In the genomic region with DNA sequence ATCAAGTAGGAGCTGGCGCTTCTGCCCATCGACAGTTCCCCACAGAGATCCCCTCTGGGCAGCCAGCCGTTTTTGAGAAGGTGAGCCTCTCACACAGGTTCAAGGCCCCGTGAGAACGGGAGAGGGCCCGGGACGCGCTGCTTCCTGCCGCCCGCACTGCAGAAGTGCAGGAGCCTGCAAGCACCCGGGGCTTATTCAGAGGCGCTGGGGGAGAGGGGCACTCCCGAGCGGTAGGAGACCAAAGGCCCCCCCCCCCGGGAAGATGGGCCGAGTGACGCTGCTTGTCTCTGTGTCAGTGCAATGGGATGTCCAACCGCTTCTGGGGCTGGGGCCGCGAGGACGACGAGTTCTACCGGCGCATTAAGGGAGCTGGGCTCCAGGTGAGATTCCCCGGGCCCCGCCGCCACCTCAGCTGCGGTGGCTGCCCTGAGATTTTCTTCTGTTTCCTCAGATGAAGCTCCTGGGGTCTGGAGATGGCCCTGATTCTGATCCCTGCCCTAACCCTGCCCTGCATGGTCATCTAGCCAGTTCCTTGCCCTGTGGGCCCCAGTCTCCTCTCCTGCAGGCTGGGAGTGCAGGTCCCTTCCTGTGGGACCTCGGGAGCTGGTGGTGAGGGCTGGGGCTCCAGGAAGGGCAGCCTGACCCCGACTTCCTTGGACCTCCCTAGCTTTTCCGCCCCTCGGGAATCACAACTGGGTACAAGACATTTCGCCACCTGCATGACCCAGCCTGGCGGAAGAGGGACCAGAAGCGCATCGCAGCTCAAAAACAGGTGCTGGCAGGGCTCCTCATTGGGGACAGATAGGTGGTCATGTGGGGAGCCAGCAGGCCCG, we compare ENCODE assay signal across 16 cellular contexts. TPM values are rescaled to one million over a fixed set of nuclear protein-coding genes. Genes with fewer than 3 reads are reported as not detected.
A peak's percentile ranks its signal among the peaks of the same experiment; 100 is the strongest.
DNase-seq lines count a peak whose midpoint lies in the region; ATAC-seq, FAIRE-seq and TF ChIP-seq lines count a peak whose summit lies in the region.
"Had no signal": no experiment of that assay in that cellular context is flagged by ENCODE, and none has a peak within 500 bp of the region (broad histone marks: within the 10 kb centered on the region; RNA-seq: fewer than 3 reads in every experiment).

No MANE protein-coding gene starts in this region.

- no peak for TF ChIP-seq POLR2A in esophagus muscularis mucosa (IDR thresholded peaks at IDR 0.05; ENCODE audit: low read depth)
- TF ChIP-seq POLR2A in HepG2 (IDR thresholded peaks at IDR 0.05; ENCODE audit: insufficient read depth in 1 of 2, low read depth in 2 of 2, low read length in 2 of 2): no peak

- no peaks in the 10 kb centered on the region for H4K20me1 ChIP-seq in GM23338 (replicated peaks; ENCODE audit: insufficient read depth)
- H4K20me1 ChIP-seq in HepG2 (ENCODE audit: insufficient read depth, low read length): no peaks in the 10 kb centered on the region

- H3K9me2 ChIP-seq in GM23338 (ENCODE audit: insufficient read depth): no peaks in the 10 kb centered on the region

- peaks cover 9% of the 10 kb centered on the region for H3K4me1 ChIP-seq in GM23338 (ENCODE audit: insufficient read depth)
- peaks cover 4 to 15% (median 12%) of the 10 kb centered on the region in 4 donors for H3K4me1 ChIP-seq in esophagus muscularis mucosa
- peaks cover 9% of the 10 kb centered on the region for H3K4me1 ChIP-seq in HepG2 (ENCODE audit: insufficient read depth, low read length)

- H3K27ac Mint-ChIP-seq in activated CD4-positive, alpha-beta T cell treated with anti-CD3 and anti-CD28 coated beads, Interleukin-2, amount 10 ng/mL, durations not matched to agents 24 days and 14 days: no peak overlapping the region
- H3K27ac Mint-ChIP-seq in GM23338: peak overlapping the region; percentile 74; the same call in 1 of the 2 replicates
- H3K27ac Mint-ChIP-seq in osteocyte (ENCODE audit: unreplicated experiment): no peak overlapping the region
- H3K27ac Mint-ChIP-seq: HFFc6 had no signal

- no peaks in the 10 kb centered on the region for H3K27me3 Mint-ChIP-seq in activated CD4-positive, alpha-beta T cell treated with anti-CD3 and anti-CD28 coated beads, Interleukin-2, amount 10 ng/mL, durations not matched to agents 24 days and 14 days
- H3K27me3 Mint-ChIP-seq in GM23338 (ENCODE audit: insufficient read depth, low read depth, poor library complexity) (peaks cover 21% of the 10 kb centered on the region), osteocyte (ENCODE audit: unreplicated experiment) (no peaks in the 10 kb centered on the region)

- no peak overlapping the region for H3K4me3 Mint-ChIP-seq in activated CD4-positive, alpha-beta T cell treated with anti-CD3 and anti-CD28 coated beads, Interleukin-2, amount 10 ng/mL, durations not matched to agents 24 days and 14 days
- peak overlapping the region; percentile 44; the same call in 1 of the 3 replicates for H3K4me3 Mint-ChIP-seq in GM23338
- H3K4me3 Mint-ChIP-seq in osteocyte (ENCODE audit: unreplicated experiment): no peak overlapping the region
- H3K4me3 Mint-ChIP-seq: HFFc6 had no signal

- intact Hi-C loops in activated CD4-positive, alpha-beta T cell treated with anti-CD3 and anti-CD28 coated beads, Interleukin-2, amount 10 ng/mL, durations not matched to agents 24 days and 14 days (cut with micrococcal nuclease): no loop called here
- intact Hi-C loops in esophagus muscularis mucosa (cut with DNase I) (loop anchor here (10.0 kb wide), 1 partner anchor 546 kb away; a partner anchor contains a TSS), HepG2 (cut with micrococcal nuclease; ENCODE audit: unreplicated experiment) (no loop called here)

- H3K36me3 ChIP-seq in GM23338 (ENCODE audit: insufficient read depth): no peaks in the 10 kb centered on the region
- peaks cover 0 to 42% (median 21%) of the 10 kb centered on the region in 4 donors for H3K36me3 ChIP-seq in esophagus muscularis mucosa
- H3K36me3 ChIP-seq in HepG2 (replicated peaks in 1 of 2; ENCODE audit: control insufficient read depth in 1 of 2, insufficient read depth in 2 of 2, low read length in 2 of 2): no peaks in the 10 kb centered on the region; a peak in 2 of 5 replicates

- H3K4me3 ChIP-seq in GM23338 (no peak overlapping the region), esophagus muscularis mucosa (no peak overlapping the region), HepG2 (replicated peaks in 1 of 3; ENCODE audit: insufficient read depth in 1 of 3, low read depth in 2 of 3, low read length in 3 of 3) (no peak overlapping the region)
- H3K4me3 ChIP-seq: GM23248, MG63 had no signal

- no TSS peak for BruUV-seq in HepG2 (replicated peaks; lab: Mats Ljungman, UMichigan)

- DNase-seq in activated CD4-positive, alpha-beta T cell treated with anti-CD3 and anti-CD28 coated beads, Interleukin-2, amount 10 ng/mL, durations not matched to agents 24 days and 14 days: peak; percentile 51
- DNase-seq in activated CD4-positive, alpha-beta T cell treated with anti-CD3 and anti-CD28 coated beads for 1 hour: no peak
- no peak for DNase-seq in GM23338 (ENCODE audit: low spot score)
- peak; percentile 90 for DNase-seq in esophagus muscularis mucosa (ENCODE audit: extremely low spot score)
- DNase-seq in osteocyte (ENCODE audit: extremely low spot score, unreplicated experiment): peak; percentile 77
- no peak for DNase-seq in amygdala (lab: John Stamatoyannopoulos, UW)
- no peak for DNase-seq in HepG2 (ENCODE audit: low spot score)
- DNase-seq in SKM-1 (lab: John Stamatoyannopoulos, UW; ENCODE audit: unreplicated experiment): no peak
- DNase-seq: DMS 273 treated with DMSO at 0.1 percent for 48 hours, GM23248, HFFc6, MG63, NCI-H1092, NCI-H1694 treated with DMSO at 0.1 percent for 48 hours, NCI-H226 had no signal

- H3K9me3 Mint-ChIP-seq in activated CD4-positive, alpha-beta T cell treated with anti-CD3 and anti-CD28 coated beads, Interleukin-2, amount 10 ng/mL, durations not matched to agents 24 days and 14 days: no peaks in the 10 kb centered on the region
- H3K9me3 Mint-ChIP-seq in GM23338 (peaks cover 2% of the 10 kb centered on the region; the same call in 1 of the 3 replicates), osteocyte (ENCODE audit: unreplicated experiment) (no peaks in the 10 kb centered on the region)
- H3K9me3 Mint-ChIP-seq: HFFc6 had no signal

- H3K9me3 ChIP-seq in esophagus muscularis mucosa (no peaks in the 10 kb centered on the region), HepG2 (ENCODE audit: low read length) (no peaks in the 10 kb centered on the region)
- H3K9me3 ChIP-seq: MG63 had no signal

- H2AFZ ChIP-seq in GM23338: no peak overlapping the region
- no peak overlapping the region for H2AFZ ChIP-seq in HepG2 (ENCODE audit: low read length)
- H2AFZ ChIP-seq: GM23248 had no signal

- H3F3A ChIP-seq in GM23338 (replicated peaks; ENCODE audit: low read depth): no peaks in the 10 kb centered on the region

- in situ Hi-C loops in HepG2 (cut with HindIII; ENCODE audit: extremely low pct_ligation_motif_present, low pct_unique_long_range_greater_than_20kb): loop anchor here (25.0 kb wide), 1 partner anchor 454 kb away; no protein-coding TSS in a partner anchor

- peaks cover 2% of the 10 kb centered on the region for H3K4me1 Mint-ChIP-seq in activated CD4-positive, alpha-beta T cell treated with anti-CD3 and anti-CD28 coated beads, Interleukin-2, amount 10 ng/mL, durations not matched to agents 24 days and 14 days
- H3K4me1 Mint-ChIP-seq in GM23338 (peaks cover 22% of the 10 kb centered on the region), osteocyte (ENCODE audit: unreplicated experiment) (peaks cover 13% of the 10 kb centered on the region)

- H3K79me2 ChIP-seq in GM23338 (replicated peaks; ENCODE audit: insufficient read depth) (no peaks in the 10 kb centered on the region), HepG2 (ENCODE audit: insufficient read depth, low read length) (no peaks in the 10 kb centered on the region)

- no peak for FAIRE-seq in HepG2 (lab: Jason Lieb, UNC)
- FAIRE-seq: GM12892 had no signal

- no peaks in the 10 kb centered on the region for H3K27me3 ChIP-seq in GM23338 (ENCODE audit: insufficient read depth)
- no peaks in the 10 kb centered on the region for H3K27me3 ChIP-seq in esophagus muscularis mucosa
- no peaks in the 10 kb centered on the region for H3K27me3 ChIP-seq in HepG2 (ENCODE audit: control insufficient read depth in 1 of 2, insufficient read depth in 2 of 2, low read length in 2 of 2)
- H3K27me3 ChIP-seq: MG63 had no signal

- CTCF ChIA-PET in HepG2 (lab: Yijun Ruan, JAX; ENCODE audit: low intra/inter-chr PET ratio, low total read pairs): no interaction called here

- TF ChIP-seq RAD21 in HepG2 (CRISPR knock-in tag; IDR thresholded peaks at IDR 0.05): no peak

- H3K9ac ChIP-seq in HepG2 (ENCODE audit: insufficient read depth, low read depth, low read length): no peak overlapping the region
- H3K9ac ChIP-seq: GM23248 had no signal

- H3K4me2 ChIP-seq in GM23338 (no peak overlapping the region; the same call in 1 of the 2 replicates), HepG2 (ENCODE audit: low read depth, low read length) (no peak overlapping the region)

- H3K36me3 Mint-ChIP-seq in activated CD4-positive, alpha-beta T cell treated with anti-CD3 and anti-CD28 coated beads, Interleukin-2, amount 10 ng/mL, durations not matched to agents 24 days and 14 days (ENCODE audit: low read depth): peaks cover 10% of the 10 kb centered on the region
- H3K36me3 Mint-ChIP-seq in GM23338 (ENCODE audit: low read depth) (peaks cover 5% of the 10 kb centered on the region; the same call in 1 of the 3 replicates), osteocyte (ENCODE audit: unreplicated experiment) (peaks cover 8% of the 10 kb centered on the region)

- 91% methylated on average over 33 of the region's 37 CpGs for WGBS in esophagus muscularis mucosa
- whole genome bisulfite sequencing in HepG2 (ENCODE audit: low lambda C conversion rate): 94% methylated on average over 15 of the region's 37 CpGs

- TF ChIP-seq EP300 in esophagus muscularis mucosa (IDR thresholded peaks at IDR 0.05) (no peak), HepG2 (IDR thresholded peaks at IDR 0.05; ENCODE audit: low read depth in 2 of 2, low read length in 2 of 2) (no peak), HepG2 (CRISPR knock-in tag; IDR thresholded peaks at IDR 0.05; ENCODE audit: borderline replicate concordance) (no peak)

- H3K27ac ChIP-seq in GM23338 (ENCODE audit: low read depth): peak overlapping the region; percentile 70; the same call in 1 of the 2 replicates
- no peak overlapping the region for H3K27ac ChIP-seq in esophagus muscularis mucosa (replicated peaks in 1 of 4)
- no peak overlapping the region for H3K27ac ChIP-seq in HepG2 (ENCODE audit: extremely low read length, insufficient read depth, low read length)
- H3K27ac ChIP-seq: GM23248 had no signal

- POLR2A ChIA-PET in HepG2 (lab: Yijun Ruan, JAX): interaction anchor here (1.2 to 1.9 kb wide), 2 partner anchors 8 to 16 kb away, joined by 3 to 6 read pairs; a partner anchor contains a TSS

- TF ChIP-seq CTCF in GM23338 (conservative IDR thresholded peaks at IDR 0.05; ENCODE audit: low read depth in 2 of 2) (no peak), esophagus muscularis mucosa (IDR thresholded peaks at IDR 0.05) (no peak), osteocyte (IDR thresholded peaks at IDR 0.05) (no peak), HepG2 (CRISPR knock-in tag; IDR thresholded peaks at IDR 0.05) (no peak)

- ATAC-seq in GM23338 (no peak), HepG2 (no peak)

RNA-seq across cellular contexts. Expression of a gene that starts 8.5 kb away (rescaled TPM):
- total RNA-seq in activated CD4-positive, alpha-beta T cell treated with anti-CD3 and anti-CD28 coated beads, Interleukin-2, amount 10 ng/mL, durations not matched to agents 24 days and 14 days: 26.5 and 27.7 TPM in 2 replicates
- total RNA-seq in GM23338 (2014; rRNA removed; shearing (Covaris generic)): 17.6 and 23.3 TPM in 2 replicates
- polyA plus RNA-seq in GM23338 (2016; fragmentation: Nextera tagmentation; extraction: Ambion mirVana): 10.0 and 10.4 TPM in 2 replicates
- total RNA-seq in esophagus muscularis mucosa: 10 to 100 TPM; 14.3 to 17.9 (median 16.9) TPM
- 34.9 and 36.0 TPM in 2 replicates for total RNA-seq in osteocyte
- 12.7 and 20.5 TPM in 2 replicates for total RNA-seq in HepG2 (2016; rRNA removed; fragmentation: Illumina TruSeq; extraction: Trizol)
- 30.8 and 33.3 TPM in 2 replicates for total RNA-seq in HepG2 (2016; cell fraction: cytosol; rRNA removed; fragmentation: Illumina TruSeq; extraction: Trizol; ENCODE audit: low read depth)
- 10.2 and 20.6 TPM in 2 replicates for total RNA-seq in HepG2 (2016; cell fraction: insoluble cytoplasmic fraction; rRNA removed; fragmentation: Illumina TruSeq; extraction: Trizol)
- total RNA-seq in HepG2 (2016; cell fraction: membrane; rRNA removed; fragmentation: Illumina TruSeq; extraction: Trizol): 41.1 and 48.6 TPM in 2 replicates
- total RNA-seq in HepG2 (2016; cell fraction: nucleus; rRNA removed; fragmentation: Illumina TruSeq; extraction: Trizol): 14.0 and 14.7 TPM in 2 replicates
- polyA plus RNA-seq in HepG2 (2011; rRNA removed): 16.4 and 22.3 TPM in 2 replicates
- polyA plus RNA-seq in HepG2 (2011; cell fraction: cytosol; rRNA removed): 17.5 and 28.4 TPM in 2 replicates
- polyA plus RNA-seq in HepG2 (2011; cell fraction: nucleus; rRNA removed): 28.2 and 30.7 TPM in 2 replicates
- 10.0 and 12.5 TPM in 2 replicates for polyA plus RNA-seq in HepG2 (2012)
- 38.6 and 42.4 TPM in 2 replicates for polyA plus RNA-seq in HepG2 (2016; cell fraction: cytosol; fragmentation: Illumina TruSeq; extraction: Trizol; ENCODE audit: low read depth)
- polyA plus RNA-seq in HepG2 (2016; cell fraction: insoluble cytoplasmic fraction; fragmentation: Illumina TruSeq; extraction: Trizol; ENCODE audit: low read depth): 10.2 and 11.7 TPM in 2 replicates
- polyA plus RNA-seq in HepG2 (2016; cell fraction: membrane; fragmentation: Illumina TruSeq; extraction: Trizol; ENCODE audit: low read depth): 38.8 and 38.9 TPM in 2 replicates
- polyA plus RNA-seq in HepG2 (2016; cell fraction: nucleus; fragmentation: Illumina TruSeq; extraction: Trizol; ENCODE audit: insufficient read depth, low read depth): 24.9 and 27.8 TPM in 2 replicates
- 21.7 and 33.1 TPM in 2 replicates for polyA minus RNA-seq in HepG2 (2011; rRNA and poly(A)+ RNA removed; ENCODE audit: low replicate concordance)
- 8.7 and 10.7 TPM in 2 replicates for polyA minus RNA-seq in HepG2 (2011; cell fraction: cytosol; rRNA and poly(A)+ RNA removed)
- 15.4 and 16.4 TPM in 2 replicates for polyA minus RNA-seq in HepG2 (2011; cell fraction: nucleus; rRNA and poly(A)+ RNA removed)

RNA-seq across cellular contexts. Expression of a gene that starts 16.5 kb away (rescaled TPM):
- total RNA-seq in activated CD4-positive, alpha-beta T cell treated with anti-CD3 and anti-CD28 coated beads, Interleukin-2, amount 10 ng/mL, durations not matched to agents 24 days and 14 days: 147 and 156 TPM in 2 replicates
- total RNA-seq in GM23338 (2014; rRNA removed; shearing (Covaris generic)): 130 and 142 TPM in 2 replicates
- 74.4 and 77.2 TPM in 2 replicates for polyA plus RNA-seq in GM23338 (2016; fragmentation: Nextera tagmentation; extraction: Ambion mirVana)
- total RNA-seq in esophagus muscularis mucosa: 10 to 100 TPM; 47.3 to 75.7 (median 62.3) TPM
- 216 and 248 TPM in 2 replicates for total RNA-seq in osteocyte
- total RNA-seq in HepG2 (2016; rRNA removed; fragmentation: Illumina TruSeq; extraction: Trizol): 92.1 and 161 TPM in 2 replicates
- 17.9 and 19.9 TPM in 2 replicates for total RNA-seq in HepG2 (2016; cell fraction: cytosol; rRNA removed; fragmentation: Illumina TruSeq; extraction: Trizol; ENCODE audit: low read depth)
- total RNA-seq in HepG2 (2016; cell fraction: insoluble cytoplasmic fraction; rRNA removed; fragmentation: Illumina TruSeq; extraction: Trizol): 95.3 and 167 TPM in 2 replicates
- 31.2 and 33.3 TPM in 2 replicates for total RNA-seq in HepG2 (2016; cell fraction: membrane; rRNA removed; fragmentation: Illumina TruSeq; extraction: Trizol)
- 146 and 166 TPM in 2 replicates for total RNA-seq in HepG2 (2016; cell fraction: nucleus; rRNA removed; fragmentation: Illumina TruSeq; extraction: Trizol)
- polyA plus RNA-seq in HepG2 (2011; rRNA removed): 336 and 350 TPM in 2 replicates
- 325 and 399 TPM in 2 replicates for polyA plus RNA-seq in HepG2 (2011; cell fraction: cytosol; rRNA removed)
- polyA plus RNA-seq in HepG2 (2011; cell fraction: nucleus; rRNA removed): 117 and 142 TPM in 2 replicates
- polyA plus RNA-seq in HepG2 (2012): 178 and 218 TPM in 2 replicates
- 22.9 and 25.6 TPM in 2 replicates for polyA plus RNA-seq in HepG2 (2016; cell fraction: cytosol; fragmentation: Illumina TruSeq; extraction: Trizol; ENCODE audit: low read depth)
- polyA plus RNA-seq in HepG2 (2016; cell fraction: insoluble cytoplasmic fraction; fragmentation: Illumina TruSeq; extraction: Trizol; ENCODE audit: low read depth): 127 and 128 TPM in 2 replicates
- polyA plus RNA-seq in HepG2 (2016; cell fraction: membrane; fragmentation: Illumina TruSeq; extraction: Trizol; ENCODE audit: low read depth): 35.4 and 42.5 TPM in 2 replicates
- polyA plus RNA-seq in HepG2 (2016; cell fraction: nucleus; fragmentation: Illumina TruSeq; extraction: Trizol; ENCODE audit: insufficient read depth, low read depth): 348 and 359 TPM in 2 replicates
- polyA minus RNA-seq in HepG2 (2011; rRNA and poly(A)+ RNA removed; ENCODE audit: low replicate concordance): 179 and 310 TPM in 2 replicates
- polyA minus RNA-seq in HepG2 (2011; cell fraction: cytosol; rRNA and poly(A)+ RNA removed): 92.6 and 98.1 TPM in 2 replicates
- polyA minus RNA-seq in HepG2 (2011; cell fraction: nucleus; rRNA and poly(A)+ RNA removed): 66.8 and 67.1 TPM in 2 replicates

RNA-seq across cellular contexts. Expression of a gene that starts 54.1 kb away (rescaled TPM):
- total RNA-seq in activated CD4-positive, alpha-beta T cell treated with anti-CD3 and anti-CD28 coated beads, Interleukin-2, amount 10 ng/mL, durations not matched to agents 24 days and 14 days: 71.2 and 85.5 TPM in 2 replicates
- 46.9 and 58.6 TPM in 2 replicates for total RNA-seq in GM23338 (2014; rRNA removed; shearing (Covaris generic))
- polyA plus RNA-seq in GM23338 (2016; fragmentation: Nextera tagmentation; extraction: Ambion mirVana) (44.4 and 46.1 TPM in 2 replicates), HepG2 (2011; rRNA removed) (40.9 and 42.5 TPM in 2 replicates)
- total RNA-seq in esophagus muscularis mucosa (10 to 100 TPM; 24.4 to 65.6 (median 50.7) TPM), osteocyte (82.0 and 97.2 TPM in 2 replicates), HepG2 (2016; rRNA removed; fragmentation: Illumina TruSeq; extraction: Trizol) (6.4 and 21.2 TPM in 2 replicates)
- 25.5 and 27.8 TPM in 2 replicates for total RNA-seq in HepG2 (2016; cell fraction: cytosol; rRNA removed; fragmentation: Illumina TruSeq; extraction: Trizol; ENCODE audit: low read depth)
- 7.4 and 21.9 TPM in 2 replicates for total RNA-seq in HepG2 (2016; cell fraction: insoluble cytoplasmic fraction; rRNA removed; fragmentation: Illumina TruSeq; extraction: Trizol)
- total RNA-seq in HepG2 (2016; cell fraction: membrane; rRNA removed; fragmentation: Illumina TruSeq; extraction: Trizol): 15.5 and 19.0 TPM in 2 replicates
- total RNA-seq in HepG2 (2016; cell fraction: nucleus; rRNA removed; fragmentation: Illumina TruSeq; extraction: Trizol): 20.2 and 30.4 TPM in 2 replicates
- polyA plus RNA-seq in HepG2 (2011; cell fraction: cytosol; rRNA removed): 9.5 and 15.2 TPM in 2 replicates
- polyA plus RNA-seq in HepG2 (2011; cell fraction: nucleus; rRNA removed): 123 and 139 TPM in 2 replicates
- 23.0 and 27.4 TPM in 2 replicates for polyA plus RNA-seq in HepG2 (2012)
- 5.1 and 5.6 TPM in 2 replicates for polyA plus RNA-seq in HepG2 (2016; cell fraction: cytosol; fragmentation: Illumina TruSeq; extraction: Trizol; ENCODE audit: low read depth)
- polyA plus RNA-seq in HepG2 (2016; cell fraction: insoluble cytoplasmic fraction; fragmentation: Illumina TruSeq; extraction: Trizol; ENCODE audit: low read depth): 11.6 and 13.7 TPM in 2 replicates
- 9.2 and 10.8 TPM in 2 replicates for polyA plus RNA-seq in HepG2 (2016; cell fraction: membrane; fragmentation: Illumina TruSeq; extraction: Trizol; ENCODE audit: low read depth)
- polyA plus RNA-seq in HepG2 (2016; cell fraction: nucleus; fragmentation: Illumina TruSeq; extraction: Trizol; ENCODE audit: insufficient read depth, low read depth): 87.5 and 114 TPM in 2 replicates
- polyA minus RNA-seq in HepG2 (2011; rRNA and poly(A)+ RNA removed; ENCODE audit: low replicate concordance): 19.8 and 23.5 TPM in 2 replicates
- 8.1 and 15.7 TPM in 2 replicates for polyA minus RNA-seq in HepG2 (2011; cell fraction: cytosol; rRNA and poly(A)+ RNA removed)
- 24.2 and 37.9 TPM in 2 replicates for polyA minus RNA-seq in HepG2 (2011; cell fraction: nucleus; rRNA and poly(A)+ RNA removed)

Comparison
In these comparisons a context has a peak if more than half of its experiments do, and no peak if none do; other contexts are left out.
1. DNase-seq: peak in activated CD4-positive, alpha-beta T cell treated with anti-CD3 and anti-CD28 coated beads, Interleukin-2, amount 10 ng/mL, durations not matched to agents 24 days and 14 days (single experiment), esophagus muscularis mucosa (single experiment) and osteocyte (single experiment); none in activated CD4-positive, alpha-beta T cell treated with anti-CD3 and anti-CD28 coated beads for 1 hour (single experiment), GM23338 (single experiment), amygdala (0 of 56), HepG2 (single experiment) and SKM-1 (single experiment).